Comparison of ENCODE assay signal across 1 cellular context in genomic region chr5:52983731-52984620, GRCh38.
TF ChIP-seq lines count a peak whose summit lies in the region.

No MANE protein-coding gene starts in this region.

TF ChIP-seq in HEK293, 187 proteins besides CTCF, POLR2A, EP300 and RAD21 (continued from another document):
- TF ChIP-seq, protein P1, sequence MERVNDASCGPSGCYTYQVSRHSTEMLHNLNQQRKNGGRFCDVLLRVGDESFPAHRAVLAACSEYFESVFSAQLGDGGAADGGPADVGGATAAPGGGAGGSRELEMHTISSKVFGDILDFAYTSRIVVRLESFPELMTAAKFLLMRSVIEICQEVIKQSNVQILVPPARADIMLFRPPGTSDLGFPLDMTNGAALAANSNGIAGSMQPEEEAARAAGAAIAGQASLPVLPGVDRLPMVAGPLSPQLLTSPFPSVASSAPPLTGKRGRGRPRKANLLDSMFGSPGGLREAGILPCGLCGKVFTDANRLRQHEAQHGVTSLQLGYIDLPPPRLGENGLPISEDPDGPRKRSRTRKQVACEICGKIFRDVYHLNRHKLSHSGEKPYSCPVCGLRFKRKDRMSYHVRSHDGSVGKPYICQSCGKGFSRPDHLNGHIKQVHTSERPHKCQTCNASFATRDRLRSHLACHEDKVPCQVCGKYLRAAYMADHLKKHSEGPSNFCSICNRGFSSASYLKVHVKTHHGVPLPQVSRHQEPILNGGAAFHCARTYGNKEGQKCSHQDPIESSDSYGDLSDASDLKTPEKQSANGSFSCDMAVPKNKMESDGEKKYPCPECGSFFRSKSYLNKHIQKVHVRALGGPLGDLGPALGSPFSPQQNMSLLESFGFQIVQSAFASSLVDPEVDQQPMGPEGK (tag by site-specific recombination; IDR thresholded peaks at IDR 0.05) = no peak
- TF ChIP-seq TSHZ1 (tag by site-specific recombination; IDR thresholded peaks at IDR 0.05; ENCODE audit: borderline replicate concordance) = 0 out of 2 replicates have a peak, but pooled peaks have one; percentile 49
- TF ChIP-seq ZNF366 (tag by site-specific recombination; conservative IDR thresholded peaks at IDR 0.05) = peak; percentile 51; the same call in 1 of the 2 replicates
- TF ChIP-seq ZNF292 (tag by site-specific recombination; IDR thresholded peaks at IDR 0.05; ENCODE audit: borderline replicate concordance, low read depth) = no peak
- peak; percentile 41; the same call in 1 of the 2 replicates for TF ChIP-seq ZXDB (tag by site-specific recombination; IDR thresholded peaks at IDR 0.05)
- TF ChIP-seq ZNF692 (tag by site-specific recombination; IDR thresholded peaks at IDR 0.05) = no peak
- no peak for TF ChIP-seq ZNF24 (tag by site-specific recombination; IDR thresholded peaks at IDR 0.05)
- TF ChIP-seq, protein P2, sequence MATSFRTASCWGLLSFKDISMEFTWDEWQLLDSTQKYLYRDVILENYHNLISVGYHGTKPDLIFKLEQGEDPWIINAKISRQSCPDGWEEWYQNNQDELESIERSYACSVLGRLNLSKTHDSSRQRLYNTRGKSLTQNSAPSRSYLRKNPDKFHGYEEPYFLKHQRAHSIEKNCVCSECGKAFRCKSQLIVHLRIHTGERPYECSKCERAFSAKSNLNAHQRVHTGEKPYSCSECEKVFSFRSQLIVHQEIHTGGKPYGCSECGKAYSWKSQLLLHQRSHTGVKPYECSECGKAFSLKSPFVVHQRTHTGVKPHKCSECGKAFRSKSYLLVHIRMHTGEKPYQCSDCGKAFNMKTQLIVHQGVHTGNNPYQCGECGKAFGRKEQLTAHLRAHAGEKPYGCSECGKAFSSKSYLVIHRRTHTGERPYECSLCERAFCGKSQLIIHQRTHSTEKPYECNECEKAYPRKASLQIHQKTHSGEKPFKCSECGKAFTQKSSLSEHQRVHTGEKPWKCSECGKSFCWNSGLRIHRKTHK (tag by site-specific recombination; IDR thresholded peaks at IDR 0.05) = no peak
- TF ChIP-seq KLF16 (tag by site-specific recombination; IDR thresholded peaks at IDR 0.05) = no peak
- TF ChIP-seq SP3 (tag by site-specific recombination; IDR thresholded peaks at IDR 0.05) = no peak
- TF ChIP-seq ZNF837 (tag by site-specific recombination; IDR thresholded peaks at IDR 0.05) = no peak
- TF ChIP-seq BCL11A (tag by site-specific recombination; IDR thresholded peaks at IDR 0.05; ENCODE audit: low read depth) = 0 out of 2 replicates have a peak, but pooled peaks have one; percentile 10
- no peak for TF ChIP-seq ZNF16 (tag by site-specific recombination; IDR thresholded peaks at IDR 0.05; ENCODE audit: low read depth)
- no peak for TF ChIP-seq ZNF211 (tag by site-specific recombination; IDR thresholded peaks at IDR 0.05; ENCODE audit: low read depth)
- TF ChIP-seq ZNF239 (tag by site-specific recombination; IDR thresholded peaks at IDR 0.05) = no peak
- no peak for TF ChIP-seq HOXC10 (CRISPR knock-in tag; IDR thresholded peaks at IDR 0.05)
- TF ChIP-seq, protein P3, sequence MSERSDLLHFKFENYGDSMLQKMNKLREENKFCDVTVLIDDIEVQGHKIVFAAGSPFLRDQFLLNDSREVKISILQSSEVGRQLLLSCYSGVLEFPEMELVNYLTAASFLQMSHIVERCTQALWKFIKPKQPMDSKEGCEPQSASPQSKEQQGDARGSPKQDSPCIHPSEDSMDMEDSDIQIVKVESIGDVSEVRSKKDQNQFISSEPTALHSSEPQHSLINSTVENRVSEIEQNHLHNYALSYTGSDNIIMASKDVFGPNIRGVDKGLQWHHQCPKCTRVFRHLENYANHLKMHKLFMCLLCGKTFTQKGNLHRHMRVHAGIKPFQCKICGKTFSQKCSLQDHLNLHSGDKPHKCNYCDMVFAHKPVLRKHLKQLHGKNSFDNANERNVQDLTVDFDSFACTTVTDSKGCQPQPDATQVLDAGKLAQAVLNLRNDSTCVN (tag by site-specific recombination; optimal IDR thresholded peaks at IDR 0.05) = no peak
- TF ChIP-seq ZNF843 (tag by site-specific recombination; IDR thresholded peaks at IDR 0.05) = peak; percentile 44; the same call in 1 of the 2 replicates
- no peak for TF ChIP-seq HOXA7 (CRISPR knock-in tag; IDR thresholded peaks at IDR 0.05; ENCODE audit: borderline replicate concordance)
- TF ChIP-seq ZNF530 (tag by site-specific recombination; IDR thresholded peaks at IDR 0.05; ENCODE audit: low read depth) = no peak
- no peak for TF ChIP-seq ZBTB8A (tag by site-specific recombination; IDR thresholded peaks at IDR 0.05)
- TF ChIP-seq ZNF777 (tag by site-specific recombination; IDR thresholded peaks at IDR 0.05; ENCODE audit: borderline replicate concordance) = no peak
- TF ChIP-seq, protein P4, sequence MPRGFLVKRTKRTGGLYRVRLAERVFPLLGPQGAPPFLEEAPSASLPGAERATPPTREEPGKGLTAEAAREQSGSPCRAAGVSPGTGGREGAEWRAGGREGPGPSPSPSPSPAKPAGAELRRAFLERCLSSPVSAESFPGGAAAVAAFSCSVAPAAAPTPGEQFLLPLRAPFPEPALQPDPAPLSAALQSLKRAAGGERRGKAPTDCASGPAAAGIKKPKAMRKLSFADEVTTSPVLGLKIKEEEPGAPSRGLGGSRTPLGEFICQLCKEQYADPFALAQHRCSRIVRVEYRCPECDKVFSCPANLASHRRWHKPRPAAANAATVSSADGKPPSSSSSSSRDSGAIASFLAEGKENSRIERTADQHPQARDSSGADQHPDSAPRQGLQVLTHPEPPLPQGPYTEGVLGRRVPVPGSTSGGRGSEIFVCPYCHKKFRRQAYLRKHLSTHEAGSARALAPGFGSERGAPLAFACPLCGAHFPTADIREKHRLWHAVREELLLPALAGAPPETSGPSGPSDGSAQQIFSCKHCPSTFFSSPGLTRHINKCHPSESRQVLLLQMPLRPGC (tag by site-specific recombination; IDR thresholded peaks at IDR 0.05) = no peak
- no peak for TF ChIP-seq ZEB2 (tag by site-specific recombination; IDR thresholded peaks at IDR 0.05)
- no peak for TF ChIP-seq ZNF140 (tag by site-specific recombination; IDR thresholded peaks at IDR 0.05)
- peak; percentile 41; the same call in 1 of the 2 replicates for TF ChIP-seq PRDM4 (tag by site-specific recombination; IDR thresholded peaks at IDR 0.05)
- TF ChIP-seq ZBTB48 (tag by site-specific recombination; IDR thresholded peaks at IDR 0.05) = no peak
- 0 out of 2 replicates have a peak, but pooled peaks have one; percentile 30 for TF ChIP-seq ZNF629 (tag by site-specific recombination; IDR thresholded peaks at IDR 0.05)
- TF ChIP-seq ZNF394 (tag by site-specific recombination; IDR thresholded peaks at IDR 0.05; ENCODE audit: borderline replicate concordance) = peak; percentile 29; the same call in 1 of the 2 replicates
- no peak for TF ChIP-seq ZNF121 (tag by site-specific recombination; IDR thresholded peaks at IDR 0.05)
- peak; percentile 25; the same call in 1 of the 2 replicates for TF ChIP-seq TCF7L2 (IDR thresholded peaks at IDR 0.05; ENCODE audit: borderline replicate concordance, low read depth, low read length)
- no peak for TF ChIP-seq YY1 (tag by site-specific recombination; IDR thresholded peaks at IDR 0.05)
